Comparison of ENCODE assay signal across 14 cellular contexts in genomic region chr4:76703123-76703490, GRCh38.
DNase-seq lines count a peak whose midpoint lies in the region; ATAC-seq and TF ChIP-seq lines count a peak whose summit lies in the region.
"Had no signal": no experiment of that assay in that cellular context is flagged by ENCODE, and none has a peak within 500 bp of the region (broad histone marks: within the 10 kb centered on the region; RNA-seq: fewer than 3 reads in every experiment).

No MANE protein-coding gene starts in this region.

- no peak overlapping the region for H3K27ac ChIP-seq in KMS-11
- peak overlapping the region; percentile 41 for H3K27ac ChIP-seq in mesendoderm (ENCODE audit: low read depth, low read length)

- peaks cover 45% of the 10 kb centered on the region for H3K4me1 Mint-ChIP-seq in chondrocyte (ENCODE audit: low read depth)
- H3K4me1 Mint-ChIP-seq: activated T-helper 17 cell treated with anti-CD3 and anti-CD28 coated beads, Interleukin-2, amount 50 U/mL, for 72 hours had no signal

- H3K27ac Mint-ChIP-seq in chondrocyte (ENCODE audit: unreplicated experiment), result peak overlapping the region; percentile 79
- H3K27ac Mint-ChIP-seq: activated T-helper 17 cell treated with anti-CD3 and anti-CD28 coated beads, Interleukin-2, amount 50 U/mL, for 72 hours had no signal

- no peak for TF ChIP-seq CTCF in KMS-11 (conservative IDR thresholded peaks at IDR 0.05; ENCODE audit: low read depth, low read length)
- no peak for TF ChIP-seq CTCF in chondrocyte (IDR thresholded peaks at IDR 0.05)

- no peak overlapping the region for H2BK5ac ChIP-seq in mesendoderm (ENCODE audit: low read length)

- no peak overlapping the region for H2AFZ ChIP-seq in KMS-11 (ENCODE audit: low read depth)

- H3K56ac ChIP-seq in mesendoderm (ENCODE audit: low read length), result no peak overlapping the region

- no peaks in the 10 kb centered on the region for H4K20me1 ChIP-seq in KMS-11 (ENCODE audit: insufficient read depth)

- peak; percentile 22 for DNase-seq in A172 (ENCODE audit: low spot score)
- DNase-seq in chondrocyte (ENCODE audit: low spot score), result no peak
- peak; percentile 84 for DNase-seq in mesendoderm
- DNase-seq in midbrain (lab: John Stamatoyannopoulos, UW), result no peak
- DNase-seq in activated effector memory CD4-positive, alpha-beta T cell treated with Interleukin-2 at 50 U/mL for 16 hours, result no peak
- DNase-seq: heart left ventricle, KG1, NCI-H446 treated with DMSO at 0.1 percent for 48 hours, SHP77 treated with DMSO at 0.1 percent for 48 hours had no signal

- H3K4me3 Mint-ChIP-seq in chondrocyte (ENCODE audit: unreplicated experiment), result no peak overlapping the region
- H3K4me3 Mint-ChIP-seq: activated T-helper 17 cell treated with anti-CD3 and anti-CD28 coated beads, Interleukin-2, amount 50 U/mL, for 72 hours had no signal

- no CpG with 5 or more reads among the region's 1 CpG for WGBS in mesendoderm (ENCODE audit: extremely low coverage, insufficient coverage, low lambda C conversion rate)

- H2BK15ac ChIP-seq in mesendoderm (replicated peaks; ENCODE audit: low read depth), result no peak overlapping the region

- peaks cover 2% of the 10 kb centered on the region for H3K36me3 Mint-ChIP-seq in chondrocyte (ENCODE audit: low read depth)

- H3K36me3 ChIP-seq in KMS-11 (ENCODE audit: insufficient read depth), result no peaks in the 10 kb centered on the region
- no peaks in the 10 kb centered on the region for H3K36me3 ChIP-seq in mesendoderm (ENCODE audit: control insufficient read depth, insufficient read depth, low read length)
- H3K36me3 ChIP-seq: heart left ventricle had no signal

- no peak overlapping the region for H3K4ac ChIP-seq in mesendoderm (ENCODE audit: low read depth, low read length)

- no peaks in the 10 kb centered on the region for H3K9me3 Mint-ChIP-seq in chondrocyte (ENCODE audit: low read depth)
- H3K9me3 Mint-ChIP-seq: activated T-helper 17 cell treated with anti-CD3 and anti-CD28 coated beads, Interleukin-2, amount 50 U/mL, for 72 hours had no signal

- H3K4me3 ChIP-seq in KMS-11 (IDR thresholded peaks at IDR 0.05; ENCODE audit: insufficient read depth, low read depth, low read length) (no peak overlapping the region), mesendoderm (ENCODE audit: low read length) (no peak overlapping the region)
- H3K4me3 ChIP-seq: heart left ventricle had no signal

- no peak overlapping the region for H2BK120ac ChIP-seq in mesendoderm (ENCODE audit: low read depth, low read length)

- no peaks in the 10 kb centered on the region for H3K27me3 ChIP-seq in KMS-11 (ENCODE audit: insufficient read depth, low read depth)
- no peaks in the 10 kb centered on the region for H3K27me3 ChIP-seq in mesendoderm (ENCODE audit: insufficient read depth, low read length, poor library complexity)
- H3K27me3 ChIP-seq: heart left ventricle had no signal

- H3K4me1 ChIP-seq in KMS-11 (ENCODE audit: low read depth, poor library complexity, severe bottlenecking) (peaks cover 39% of the 10 kb centered on the region), mesendoderm (ENCODE audit: control insufficient read depth, low read depth, low read length) (peaks cover 13% of the 10 kb centered on the region)

- H3K4me2 ChIP-seq in KMS-11 (peak overlapping the region; percentile 43; the same call in 1 of the 2 replicates), mesendoderm (ENCODE audit: low read length) (no peak overlapping the region)

- H4K5ac ChIP-seq in mesendoderm (ENCODE audit: low read length), result no peak overlapping the region

- H3K79me1 ChIP-seq in mesendoderm (ENCODE audit: low read length), result peaks cover 15% of the 10 kb centered on the region

- no peak for ATAC-seq in HG03175 (IDR thresholded peaks at IDR 0.05; ENCODE audit: unreplicated experiment)
- no peak for ATAC-seq in HG03521 (IDR thresholded peaks at IDR 0.05; ENCODE audit: unreplicated experiment)
- ATAC-seq: activated CD4-positive, CD25-positive, alpha-beta regulatory T cell treated with anti-CD3 and anti-CD28 coated beads, Interleukin-2, amount 50 U/mL, for 24 hours; activated T-helper 17 cell treated with anti-CD3 and anti-CD28 coated beads, Interleukin-2, amount 50 U/mL, for 72 hours had no signal

- H3K79me2 ChIP-seq in KMS-11 (ENCODE audit: insufficient read depth, low read depth), result no peaks in the 10 kb centered on the region
- peaks cover 22% of the 10 kb centered on the region for H3K79me2 ChIP-seq in mesendoderm (ENCODE audit: control insufficient read depth, insufficient read depth, low read length)

- H3K9ac ChIP-seq in KMS-11 (no peak overlapping the region), mesendoderm (ENCODE audit: low read length) (no peak overlapping the region)

- H3K23ac ChIP-seq in mesendoderm (ENCODE audit: low read length), result no peak overlapping the region

- H3K18ac ChIP-seq in mesendoderm (ENCODE audit: low read length), result peak overlapping the region; percentile 56

- no peaks in the 10 kb centered on the region for H3K27me3 Mint-ChIP-seq in chondrocyte (ENCODE audit: low read depth)

- H2AK5ac ChIP-seq in mesendoderm (ENCODE audit: low read length), result no peak overlapping the region

- no peak overlapping the region for H4K8ac ChIP-seq in mesendoderm (ENCODE audit: low read depth, low read length)

Comparison
In these comparisons a context has a peak if more than half of its experiments do, and no peak if none do; other contexts are left out.
1. DNase-seq: peak in A172 (single experiment) and mesendoderm (single experiment); none in chondrocyte (single experiment), midbrain (single experiment) and activated effector memory CD4-positive, alpha-beta T cell treated with Interleukin-2 at 50 U/mL for 16 hours (single experiment).